Comparison of ENCODE assay signal across 21 cellular contexts in genomic region chr16:67296422-67296821, GRCh38. TPM values are rescaled to one million over a fixed set of nuclear protein-coding genes. Genes with fewer than 3 reads are reported as not detected.
DNase-seq lines count a peak whose midpoint lies in the region; ATAC-seq, FAIRE-seq and TF ChIP-seq lines count a peak whose summit lies in the region.
"Had no signal": no experiment of that assay in that cellular context is flagged by ENCODE, and none has a peak within 500 bp of the region (broad histone marks: within the 10 kb centered on the region; RNA-seq: fewer than 3 reads in every experiment).

No MANE protein-coding gene starts in this region.

- H3K9ac ChIP-seq in astrocyte (ENCODE audit: low read length): no peak overlapping the region

- H3K4me1 Mint-ChIP-seq in HFFc6 (ENCODE audit: low read depth) (peaks cover 29% of the 10 kb centered on the region), astrocyte (ENCODE audit: low read depth, unreplicated experiment) (peaks cover 12% of the 10 kb centered on the region)

- H3K27me3 ChIP-seq in astrocyte (ENCODE audit: insufficient read depth, low read length): no peaks in the 10 kb centered on the region
- H3K27me3 ChIP-seq: neutrophil had no signal

- peaks cover 13% of the 10 kb centered on the region for H3K4me1 ChIP-seq in astrocyte (ENCODE audit: insufficient read depth, low read length)

- ATAC-seq in GM19395 (IDR thresholded peaks at IDR 0.05; ENCODE audit: unreplicated experiment): no peak
- ATAC-seq in omental fat pad (ENCODE audit: low FRiP score): no peak
- ATAC-seq in HG02981 (IDR thresholded peaks at IDR 0.05; ENCODE audit: unreplicated experiment): no peak
- ATAC-seq: T-cell had no signal

- H3K36me3 ChIP-seq in astrocyte (ENCODE audit: insufficient read depth, low read length): no peaks in the 10 kb centered on the region
- H3K36me3 ChIP-seq: neutrophil, WERI-Rb-1 had no signal

- no peak overlapping the region for H3K27ac ChIP-seq in astrocyte (ENCODE audit: low read depth, low read length)
- H3K27ac ChIP-seq: neutrophil, WERI-Rb-1 had no signal

- H2AFZ ChIP-seq in astrocyte (ENCODE audit: low read depth, low read length): no peak overlapping the region

- H3K4me3 Mint-ChIP-seq in HFFc6: no peak overlapping the region
- H3K4me3 Mint-ChIP-seq in astrocyte (ENCODE audit: unreplicated experiment): no peak overlapping the region
- H3K4me3 Mint-ChIP-seq: T-cell, type B pancreatic cell had no signal

- peak overlapping the region; percentile 53 for H3K4me2 ChIP-seq in astrocyte (ENCODE audit: low read length)

- no peaks in the 10 kb centered on the region for H4K20me1 ChIP-seq in astrocyte (ENCODE audit: insufficient read depth, low read length)

- peak; percentile 80 for DNase-seq in AG10803 (ENCODE audit: low read depth)
- peak; percentile 63 for DNase-seq in HFFc6
- DNase-seq in astrocyte (ENCODE audit: low read depth): peak; percentile 92
- DNase-seq in hepatic stellate cell (ENCODE audit: low spot score): peak; percentile 93
- DNase-seq in omental fat pad (ENCODE audit: low spot score): no peak
- no peak for DNase-seq in globus pallidus (ENCODE audit: low spot score)
- DNase-seq: activated effector memory CD4-positive, alpha-beta T cell treated with Interleukin-2 at 50 U/mL for 16 hours; anterior cingulate cortex; GOT3; KG1; NCI-H187; NCI-H526 treated with DMSO at 0.1 percent for 48 hours; stimulated activated naive CD4-positive, alpha-beta T cell; T-cell; WERI-Rb-1 had no signal

- peak; percentile 66 for FAIRE-seq in astrocyte (lab: Jason Lieb, UNC)
- FAIRE-seq: frontal cortex had no signal

- TF ChIP-seq CTCF in AG10803 (conservative IDR thresholded peaks at IDR 0.05; ENCODE audit: low read length) (no peak), HFFc6 (IDR thresholded peaks at IDR 0.05) (no peak), astrocyte (IDR thresholded peaks at IDR 0.05; ENCODE audit: insufficient read depth, low read depth, low read length) (no peak), omental fat pad (IDR thresholded peaks at IDR 0.05) (no peak)

- H3K27ac Mint-ChIP-seq in HFFc6 (peak overlapping the region; percentile 1; the same call in 1 of the 2 replicates), astrocyte (ENCODE audit: unreplicated experiment) (peak overlapping the region; percentile 7)
- H3K27ac Mint-ChIP-seq: T-cell, type B pancreatic cell had no signal

- H3K79me2 ChIP-seq in astrocyte (ENCODE audit: insufficient read depth, low read length): no peaks in the 10 kb centered on the region

- no peaks in the 10 kb centered on the region for H3K36me3 Mint-ChIP-seq in HFFc6 (ENCODE audit: low read depth)
- H3K36me3 Mint-ChIP-seq in astrocyte (ENCODE audit: low read depth, unreplicated experiment): no peaks in the 10 kb centered on the region
- H3K36me3 Mint-ChIP-seq: T-cell, type B pancreatic cell had no signal

- no peaks in the 10 kb centered on the region for H3K9me3 Mint-ChIP-seq in HFFc6
- no peaks in the 10 kb centered on the region for H3K9me3 Mint-ChIP-seq in astrocyte (ENCODE audit: unreplicated experiment)
- H3K9me3 Mint-ChIP-seq: T-cell, type B pancreatic cell had no signal

- H3K4me3 ChIP-seq in AG10803 (ENCODE audit: low read length): no peak overlapping the region
- no peak overlapping the region for H3K4me3 ChIP-seq in astrocyte (ENCODE audit: insufficient read depth, low read depth, low read length)
- H3K4me3 ChIP-seq: skin epidermis had no signal

- H3K9me3 ChIP-seq in astrocyte (ENCODE audit: insufficient read depth, low read depth, low read length): no peaks in the 10 kb centered on the region
- H3K9me3 ChIP-seq: neutrophil had no signal

- peaks cover 17% of the 10 kb centered on the region for H3K27me3 Mint-ChIP-seq in HFFc6 (ENCODE audit: insufficient read depth)
- H3K27me3 Mint-ChIP-seq in astrocyte (ENCODE audit: low read depth, unreplicated experiment): peaks cover 49% of the 10 kb centered on the region

RNA-seq across cellular contexts. Expression of gene PLEKHG4, which starts 17.1 kb away (rescaled TPM):
- 10 to 100 TPM in 5 of 6 experiments, 1 to 10 TPM in 1; 8.6 to 14.1 (median 13.0) TPM for total RNA-seq in HFFc6 (2021; fragmentation: NEBNext Ultra II Directional; extraction: Animal tissue kit (Norgen Biotek cat#: 25700))
- 1.8 and 2.4 TPM in 2 replicates for total RNA-seq in astrocyte
- total RNA-seq in omental fat pad: 10 to 100 TPM in 3 of 4 donors, 1 to 10 TPM in 1; 5.8 to 19.9 (median 12.4) TPM

RNA-seq across cellular contexts. Expression of gene KCTD19, which starts 30.1 kb away (rescaled TPM):
- total RNA-seq in HFFc6 (2021; fragmentation: NEBNext Ultra II Directional; extraction: Animal tissue kit (Norgen Biotek cat#: 25700)): not detected
- total RNA-seq in astrocyte (not detected in 2 replicates), omental fat pad (under 1 TPM in 2 of 4 donors, not detected in 2; 0.24 to 0.93 TPM)
- total RNA-seq: T-cell had no signal

RNA-seq across cellular contexts. Expression of gene LRRC36, which starts 30.2 kb away (rescaled TPM):
- not detected for total RNA-seq in HFFc6 (2021; fragmentation: NEBNext Ultra II Directional; extraction: Animal tissue kit (Norgen Biotek cat#: 25700))
- total RNA-seq in astrocyte (not detected in 2 replicates), omental fat pad (1 to 10 TPM in 2 of 4 donors, under 1 TPM in 1, not detected in 1; 0.84 to 2.8 (median 1.0) TPM)
- total RNA-seq: T-cell had no signal

RNA-seq across cellular contexts. Expression of gene SLC9A5, which starts 47.6 kb away (rescaled TPM):
- 1 to 10 TPM; 3.3 to 4.2 (median 3.7) TPM for total RNA-seq in HFFc6 (2021; fragmentation: NEBNext Ultra II Directional; extraction: Animal tissue kit (Norgen Biotek cat#: 25700))
- total RNA-seq in astrocyte (2.4 and 2.5 TPM in 2 replicates), omental fat pad (1 to 10 TPM in 1 of 4 donors, under 1 TPM in 3; 0.37 to 1.2 (median 0.72) TPM)

RNA-seq across cellular contexts. Expression of gene FHOD1, which starts 49.1 kb away (rescaled TPM):
- total RNA-seq in HFFc6 (2021; fragmentation: NEBNext Ultra II Directional; extraction: Animal tissue kit (Norgen Biotek cat#: 25700)): 10 to 100 TPM; 46.3 to 55.9 (median 51.1) TPM
- total RNA-seq in astrocyte: 38.1 and 40.5 TPM in 2 replicates
- total RNA-seq in omental fat pad: 10 to 100 TPM; 15.1 to 53.3 (median 32.5) TPM

Comparison
In these comparisons a context has a peak if more than half of its experiments do, and no peak if none do; other contexts are left out.
1. DNase-seq: peak in AG10803 (single experiment), HFFc6 (single experiment), astrocyte (single experiment) and hepatic stellate cell (single experiment); none in omental fat pad (single experiment) and globus pallidus (single experiment).